ENCODE assay signal across 24 cellular contexts in the genomic region with DNA sequence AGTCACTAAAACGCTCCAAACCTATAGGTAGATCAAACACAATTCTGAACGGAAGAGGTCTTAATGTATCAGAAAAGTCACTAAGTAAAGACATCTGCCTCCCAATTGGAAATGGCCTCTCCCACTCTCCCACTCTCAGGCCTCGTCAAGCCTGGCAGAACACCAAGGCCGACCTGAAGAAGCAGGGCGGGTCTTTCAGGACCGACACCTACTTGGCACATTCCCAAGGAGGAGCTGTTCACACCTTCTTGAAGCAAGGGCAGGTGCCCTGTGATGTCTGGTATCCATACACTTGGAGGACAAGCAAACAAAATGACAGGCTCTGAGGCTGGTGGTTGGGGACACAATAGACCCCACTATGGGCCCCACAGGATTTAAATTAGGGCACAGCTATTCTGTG. TPM values are rescaled to one million over a fixed set of nuclear protein-coding genes. Genes with fewer than 3 reads are reported as not detected.
A peak's percentile ranks its signal among the peaks of the same experiment; 100 is the strongest.
DNase-seq lines count a peak whose midpoint lies in the region; ATAC-seq and TF ChIP-seq lines count a peak whose summit lies in the region.
"Had no signal": no experiment of that assay in that cellular context is flagged by ENCODE, and none has a peak within 500 bp of the region (broad histone marks: within the 10 kb centered on the region; RNA-seq: fewer than 3 reads in every experiment).

No MANE protein-coding gene starts in this region.

- TF ChIP-seq POLR2A in thyroid gland (IDR thresholded peaks at IDR 0.05) = no peak

- ATAC-seq in activated CD8-positive, alpha-beta T cell treated with anti-CD3 and anti-CD28 coated beads, Interleukin-2, amount 10 ng/mL, durations not matched to agents 7 days and 5 days = no peak
- ATAC-seq in activated CD8-positive, alpha-beta T cell treated with anti-CD3 and anti-CD28 coated beads for 36 hours = no peak
- ATAC-seq in lung (ENCODE audit: insufficient read depth, low FRiP score) (no peak), PC-3 (no peak)
- ATAC-seq: A549, foreskin keratinocyte had no signal

- CTCF ChIA-PET in activated CD8-positive, alpha-beta T cell treated with anti-CD3 and anti-CD28 coated beads, Interleukin-2, amount 10 ng/mL, durations not matched to agents 7 days and 5 days (lab: Charles Lee) = interaction anchor here (0.6 kb wide), 1 partner anchor 673 kb away, joined by 3 read pairs; no protein-coding TSS in a partner anchor
- CTCF ChIA-PET in activated CD8-positive, alpha-beta T cell treated with anti-CD3 and anti-CD28 coated beads for 36 hours (lab: Charles Lee) = no interaction called here
- CTCF ChIA-PET in PC-3 (lab: Charles Lee) = no interaction called here

- no peaks in the 10 kb centered on the region for H3K9me2 ChIP-seq in PC-3 (replicated peaks; ENCODE audit: low read length)

- no peaks in the 10 kb centered on the region for H3K27me3 Mint-ChIP-seq in activated CD8-positive, alpha-beta T cell treated with anti-CD3 and anti-CD28 coated beads, Interleukin-2, amount 10 ng/mL, durations not matched to agents 7 days and 5 days (ENCODE audit: low read depth)
- H3K27me3 Mint-ChIP-seq in activated CD8-positive, alpha-beta T cell treated with anti-CD3 and anti-CD28 coated beads for 36 hours = no peaks in the 10 kb centered on the region
- H3K27me3 Mint-ChIP-seq in endothelial cell (ENCODE audit: unreplicated experiment) = peaks cover 12% of the 10 kb centered on the region
- H3K27me3 Mint-ChIP-seq: activated naive CD8-positive, alpha-beta T cell treated with anti-CD3 and anti-CD28 coated beads, Interleukin-2, amount 10 ng/mL, durations not matched to agents 7 days and 5 days had no signal

- peaks cover 11% of the 10 kb centered on the region for H3K4me1 Mint-ChIP-seq in activated CD8-positive, alpha-beta T cell treated with anti-CD3 and anti-CD28 coated beads, Interleukin-2, amount 10 ng/mL, durations not matched to agents 7 days and 5 days (ENCODE audit: low read depth)
- peaks cover 10% of the 10 kb centered on the region for H3K4me1 Mint-ChIP-seq in activated CD8-positive, alpha-beta T cell treated with anti-CD3 and anti-CD28 coated beads for 36 hours (ENCODE audit: low read depth)
- peaks cover 30% of the 10 kb centered on the region for H3K4me1 Mint-ChIP-seq in endothelial cell (ENCODE audit: unreplicated experiment)

- DNase-seq in activated CD8-positive, alpha-beta T cell treated with anti-CD3 and anti-CD28 coated beads, Interleukin-2, amount 10 ng/mL, durations not matched to agents 7 days and 5 days = peak; percentile 16
- DNase-seq in activated CD8-positive, alpha-beta T cell treated with anti-CD3 and anti-CD28 coated beads for 36 hours = no peak
- peak; percentile 38 for DNase-seq in activated CD8-positive, alpha-beta memory T cell treated with anti-CD3 and anti-CD28 coated beads, Interleukin-2, amount 50 U/mL, for 48 hours
- peak; percentile 35 for DNase-seq in lung (ENCODE audit: low spot score)
- peak; percentile 56 to 59 for DNase-seq in thyroid gland
- no peak for DNase-seq in stimulated activated CD4-positive, alpha-beta T cell treated with anti-CD3 and anti-CD28 coated beads, Interleukin-12 subunit alpha, Interleukin-12 subunit beta, amount 100 ng/mL, for 4 hours
- no peak for DNase-seq in endothelial cell (ENCODE audit: low spot score)
- no peak for DNase-seq in PC-3
- DNase-seq: activated CD4-positive, alpha-beta T cell treated with anti-CD3 and anti-CD28 coated beads, Interleukin-2, amount 50 U/mL, for 48 hours; activated naive CD8-positive, alpha-beta T cell treated with anti-CD3 and anti-CD28 coated beads, Interleukin-2, amount 10 ng/mL, durations not matched to agents 7 days and 5 days; Calu3; cortex of kidney; foreskin keratinocyte; GM23248; Kasumi-1; NCI-H82; stimulated activated naive CD4-positive, alpha-beta T cell; T-helper 2 cell; transverse colon; WERI-Rb-1 had no signal

- no peak overlapping the region for H3K27ac Mint-ChIP-seq in activated CD8-positive, alpha-beta T cell treated with anti-CD3 and anti-CD28 coated beads, Interleukin-2, amount 10 ng/mL, durations not matched to agents 7 days and 5 days
- H3K27ac Mint-ChIP-seq in activated CD8-positive, alpha-beta T cell treated with anti-CD3 and anti-CD28 coated beads for 36 hours = no peak overlapping the region
- H3K27ac Mint-ChIP-seq in endothelial cell (ENCODE audit: unreplicated experiment) = no peak overlapping the region
- H3K27ac Mint-ChIP-seq: activated naive CD8-positive, alpha-beta T cell treated with anti-CD3 and anti-CD28 coated beads, Interleukin-2, amount 10 ng/mL, durations not matched to agents 7 days and 5 days; neural progenitor cell had no signal

- H3K9ac ChIP-seq in PC-3 (ENCODE audit: low read length) = no peak overlapping the region
- H3K9ac ChIP-seq: BLaER1 treated with 17β-estradiol and CSF1 and Interleukin-3, amounts not matched to agents 10 nM and 100 nM; GM23248; neural progenitor cell had no signal

- H3F3A ChIP-seq in PC-3 (ENCODE audit: low read length, unreplicated experiment) = no peaks in the 10 kb centered on the region

- H3K27me3 ChIP-seq in lung (ENCODE audit: control insufficient read depth, insufficient read depth) = no peaks in the 10 kb centered on the region
- no peaks in the 10 kb centered on the region for H3K27me3 ChIP-seq in thyroid gland
- no peaks in the 10 kb centered on the region for H3K27me3 ChIP-seq in PC-3 (ENCODE audit: low read length)
- H3K27me3 ChIP-seq: BLaER1 treated with 17β-estradiol and CSF1 and Interleukin-3, amounts not matched to agents 10 nM and 100 nM; foreskin keratinocyte; neural progenitor cell; transverse colon had no signal

- H3K9me3 Mint-ChIP-seq in activated CD8-positive, alpha-beta T cell treated with anti-CD3 and anti-CD28 coated beads, Interleukin-2, amount 10 ng/mL, durations not matched to agents 7 days and 5 days (ENCODE audit: insufficient read depth) = peaks cover 6% of the 10 kb centered on the region
- H3K9me3 Mint-ChIP-seq in activated CD8-positive, alpha-beta T cell treated with anti-CD3 and anti-CD28 coated beads for 36 hours = peaks cover 11% of the 10 kb centered on the region
- H3K9me3 Mint-ChIP-seq in endothelial cell (ENCODE audit: unreplicated experiment) = no peaks in the 10 kb centered on the region

- no peaks in the 10 kb centered on the region for H3K9me3 ChIP-seq in lung (ENCODE audit: control insufficient read depth in 2 of 2, insufficient read depth in 1 of 2, low read length in 1 of 2)
- no peaks in the 10 kb centered on the region for H3K9me3 ChIP-seq in thyroid gland
- no peaks in the 10 kb centered on the region for H3K9me3 ChIP-seq in PC-3 (ENCODE audit: low read length)
- H3K9me3 ChIP-seq: A549, transverse colon had no signal

- no peak overlapping the region for H3K4me2 ChIP-seq in PC-3 (ENCODE audit: low read length)
- H3K4me2 ChIP-seq: A549, neural progenitor cell had no signal

- 72 to 89% methylated on average over 6 of the region's 6 CpGs for WGBS in lung, 2 donors
- WGBS in thyroid gland, 2 donors = 66 to 67% methylated on average over 6 of the region's 6 CpGs

- no peak overlapping the region for H3K4me3 Mint-ChIP-seq in activated CD8-positive, alpha-beta T cell treated with anti-CD3 and anti-CD28 coated beads, Interleukin-2, amount 10 ng/mL, durations not matched to agents 7 days and 5 days
- H3K4me3 Mint-ChIP-seq in activated CD8-positive, alpha-beta T cell treated with anti-CD3 and anti-CD28 coated beads for 36 hours = no peak overlapping the region
- H3K4me3 Mint-ChIP-seq in endothelial cell (ENCODE audit: unreplicated experiment) = no peak overlapping the region
- H3K4me3 Mint-ChIP-seq: activated naive CD8-positive, alpha-beta T cell treated with anti-CD3 and anti-CD28 coated beads, Interleukin-2, amount 10 ng/mL, durations not matched to agents 7 days and 5 days; brain; neural progenitor cell had no signal

- POLR2A ChIA-PET in activated CD8-positive, alpha-beta T cell treated with anti-CD3 and anti-CD28 coated beads, Interleukin-2, amount 10 ng/mL, durations not matched to agents 7 days and 5 days (lab: Charles Lee) = no interaction called here
- POLR2A ChIA-PET in activated CD8-positive, alpha-beta T cell treated with anti-CD3 and anti-CD28 coated beads for 36 hours (lab: Charles Lee) = interaction anchor here (1.1 kb wide), 1 partner anchor 14 kb away, joined by 4 read pairs; no protein-coding TSS in a partner anchor
- POLR2A ChIA-PET in PC-3 (lab: Charles Lee; ENCODE audit: unreplicated experiment) = no interaction called here

- H3K4me3 ChIP-seq in lung (no peak overlapping the region), thyroid gland (replicated peaks in 1 of 3) (no peak overlapping the region), PC-3 (ENCODE audit: low read length) (no peak overlapping the region)
- H3K4me3 ChIP-seq: A549; BLaER1 treated with 17β-estradiol and CSF1 and Interleukin-3, amounts not matched to agents 10 nM and 100 nM; GM23248; neural progenitor cell; transverse colon had no signal

- H3K36me3 ChIP-seq in lung (ENCODE audit: control insufficient read depth in 2 of 2, insufficient read depth in 2 of 2, low read length in 2 of 2) (no peaks in the 10 kb centered on the region), thyroid gland (no peaks in the 10 kb centered on the region), PC-3 (ENCODE audit: low read depth, low read length) (no peaks in the 10 kb centered on the region)
- H3K36me3 ChIP-seq: neural progenitor cell, transverse colon, WERI-Rb-1 had no signal

- H2AFZ ChIP-seq in PC-3 (ENCODE audit: low read length) = no peak overlapping the region
- H2AFZ ChIP-seq: GM23248, neural progenitor cell had no signal

- BruUV-seq in PC-3 (replicated peaks; lab: Mats Ljungman, UMichigan) = no TSS peak

- H3K4me1 ChIP-seq in lung (ENCODE audit: control insufficient read depth in 2 of 2, insufficient read depth in 2 of 2, low read length in 2 of 2) (peaks cover 3 to 13% of the 10 kb centered on the region in 2 donors), thyroid gland (peaks cover 0 to 9% of the 10 kb centered on the region in 2 donors), PC-3 (ENCODE audit: insufficient read depth, low read length) (no peaks in the 10 kb centered on the region)
- H3K4me1 ChIP-seq: A549, foreskin keratinocyte, neural progenitor cell had no signal

- H3K36me3 Mint-ChIP-seq in activated CD8-positive, alpha-beta T cell treated with anti-CD3 and anti-CD28 coated beads, Interleukin-2, amount 10 ng/mL, durations not matched to agents 7 days and 5 days (ENCODE audit: low read depth) = peaks cover 14% of the 10 kb centered on the region
- H3K36me3 Mint-ChIP-seq in activated CD8-positive, alpha-beta T cell treated with anti-CD3 and anti-CD28 coated beads for 36 hours (ENCODE audit: low read depth) = peaks cover 14% of the 10 kb centered on the region
- H3K36me3 Mint-ChIP-seq in endothelial cell (ENCODE audit: low read depth, unreplicated experiment) = peaks cover 12% of the 10 kb centered on the region

- H3K79me2 ChIP-seq in PC-3 (ENCODE audit: low read length) = peaks cover 9% of the 10 kb centered on the region; the same call in 1 of the 2 replicates

- no peak overlapping the region for H3K27ac ChIP-seq in lung (ENCODE audit: low read depth in 1 of 2, low read length in 1 of 2)
- no peak overlapping the region for H3K27ac ChIP-seq in thyroid gland
- no peak overlapping the region for H3K27ac ChIP-seq in PC-3 (ENCODE audit: low read length)
- H3K27ac ChIP-seq: A549; BLaER1 treated with 17β-estradiol and CSF1 and Interleukin-3, amounts not matched to agents 10 nM and 100 nM; foreskin keratinocyte; GM23248; neural progenitor cell; WERI-Rb-1 had no signal

- TF ChIP-seq CTCF in activated CD8-positive, alpha-beta T cell treated with anti-CD3 and anti-CD28 coated beads for 36 hours (IDR thresholded peaks at IDR 0.05) = no peak
- no peak for TF ChIP-seq CTCF in lung (IDR thresholded peaks at IDR 0.05; ENCODE audit: control extremely low read depth, extremely low read depth)
- no peak for TF ChIP-seq CTCF in thyroid gland (IDR thresholded peaks at IDR 0.05)
- TF ChIP-seq CTCF in endothelial cell (IDR thresholded peaks at IDR 0.05; ENCODE audit: unreplicated experiment) = no peak
- no peak for TF ChIP-seq CTCF in PC-3 (conservative IDR thresholded peaks at IDR 0.05; ENCODE audit: low read depth, low read length)

- H4K20me1 ChIP-seq in PC-3 (ENCODE audit: low read length) = no peaks in the 10 kb centered on the region

- intact Hi-C loops in activated CD8-positive, alpha-beta T cell treated with anti-CD3 and anti-CD28 coated beads for 36 hours (cut with micrococcal nuclease) = no loop called here
- intact Hi-C loops in thyroid gland (cut with DNase I) (loop anchor here (10.0 kb wide), 1 partner anchor 106 kb away; no protein-coding TSS in a partner anchor), PC-3 (cut with micrococcal nuclease) (no loop called here)

RNA-seq across cellular contexts. Expression of a gene that starts 30.0 kb away (rescaled TPM):
- total RNA-seq in activated CD8-positive, alpha-beta T cell treated with anti-CD3 and anti-CD28 coated beads, Interleukin-2, amount 10 ng/mL, durations not matched to agents 7 days and 5 days = 10 to 100 TPM; 10.8 to 13.3 TPM
- total RNA-seq in activated CD8-positive, alpha-beta T cell treated with anti-CD3 and anti-CD28 coated beads for 36 hours = 1 to 10 TPM; 8.4 to 9.6 TPM
- 10 to 100 TPM; 13.7 to 15.4 TPM for total RNA-seq in lung
- polyA plus RNA-seq in lung = 1 to 10 TPM; 4.7 to 9.2 TPM
- total RNA-seq in thyroid gland = 10 to 100 TPM in 3 of 4 donors, 1 to 10 TPM in 1; 9.8 to 14.6 (median 13.9) TPM
- total RNA-seq in endothelial cell (ENCODE audit: unreplicated experiment) = 25.0 TPM
- total RNA-seq in PC-3 (2014; rRNA removed) = 25.5 and 27.8 TPM in 2 replicates

Comparison
In these comparisons a context has a peak if more than half of its experiments do, and no peak if none do; other contexts are left out.
1. DNase-seq: peak in activated CD8-positive, alpha-beta T cell treated with anti-CD3 and anti-CD28 coated beads, Interleukin-2, amount 10 ng/mL, durations not matched to agents 7 days and 5 days (single experiment), activated CD8-positive, alpha-beta memory T cell treated with anti-CD3 and anti-CD28 coated beads, Interleukin-2, amount 50 U/mL, for 48 hours (single experiment), lung (single experiment) and thyroid gland (2 of 2); none in activated CD8-positive, alpha-beta T cell treated with anti-CD3 and anti-CD28 coated beads for 36 hours (single experiment), stimulated activated CD4-positive, alpha-beta T cell treated with anti-CD3 and anti-CD28 coated beads, Interleukin-12 subunit alpha, Interleukin-12 subunit beta, amount 100 ng/mL, for 4 hours (single experiment), endothelial cell (single experiment) and PC-3 (single experiment).